9 cellular contexts compared by ENCODE assay signal in genomic region chr2:64141711-64142405, GRCh38. TPM values are rescaled to one million over a fixed set of nuclear protein-coding genes. Genes with fewer than 3 reads are reported as not detected.
DNase-seq lines count a peak whose midpoint lies in the region; ATAC-seq and TF ChIP-seq lines count a peak whose summit lies in the region.
"Had no signal": no experiment of that assay in that cellular context is flagged by ENCODE, and none has a peak within 500 bp of the region (broad histone marks: within the 10 kb centered on the region; RNA-seq: fewer than 3 reads in every experiment).

No MANE protein-coding gene starts in this region.

- ATAC-seq in HG03378 (IDR thresholded peaks at IDR 0.05; ENCODE audit: unreplicated experiment) (no peak), GM18858 (IDR thresholded peaks at IDR 0.05; ENCODE audit: unreplicated experiment) (no peak)
- ATAC-seq: esophagus mucosa had no signal

- no peak overlapping the region for H3K4ac ChIP-seq in trophoblast cell (ENCODE audit: low read depth, low read length)

- no peak overlapping the region for H3K9ac ChIP-seq in trophoblast cell (ENCODE audit: low read length)

- no TSS peak for BruUV-seq in OCI-LY7 (replicated peaks; lab: Mats Ljungman, UMichigan)

- H3K36me3 ChIP-seq in DOHH2 (ENCODE audit: control insufficient read depth, low read length) (peaks cover 90% of the 10 kb centered on the region), OCI-LY7 (ENCODE audit: insufficient read depth, low read length) (peaks cover 67% of the 10 kb centered on the region), trophoblast cell (ENCODE audit: control insufficient read depth in 1 of 2, insufficient read depth in 2 of 2, low read length in 2 of 2) (peaks cover 0 to 3% of the 10 kb centered on the region in 2 experiments)

- peaks cover 75% of the 10 kb centered on the region for H3K4me1 ChIP-seq in DOHH2 (ENCODE audit: control insufficient read depth, low read length)
- peaks cover 65% of the 10 kb centered on the region for H3K4me1 ChIP-seq in OCI-LY7 (ENCODE audit: insufficient read depth, low read length, poor library complexity, severe bottlenecking)
- peaks cover 10 to 11% of the 10 kb centered on the region in 2 experiments for H3K4me1 ChIP-seq in trophoblast cell (ENCODE audit: control insufficient read depth in 1 of 2, insufficient read depth in 2 of 2, low read length in 2 of 2)

- peaks cover 3% of the 10 kb centered on the region; the same call in 1 of the 2 replicates for H3F3A ChIP-seq in DOHH2 (ENCODE audit: control insufficient read depth, insufficient read depth)

- H3K9me2 ChIP-seq in DOHH2 (replicated peaks; ENCODE audit: control insufficient read depth, low read length) (no peaks in the 10 kb centered on the region), OCI-LY7 (ENCODE audit: insufficient read depth, low read length) (no peaks in the 10 kb centered on the region)

- no peak overlapping the region for H4K91ac ChIP-seq in trophoblast cell (ENCODE audit: low read depth, low read length)

- TF ChIP-seq CTCF in DOHH2 (IDR thresholded peaks at IDR 0.05; ENCODE audit: low read depth, low read length, poor library complexity, severe bottlenecking): no peak
- no peak for TF ChIP-seq CTCF in OCI-LY7 (conservative IDR thresholded peaks at IDR 0.05; ENCODE audit: low read length)
- no peak for TF ChIP-seq CTCF in epithelial cell of esophagus (IDR thresholded peaks at IDR 0.05; ENCODE audit: insufficient read depth, low read depth, low read length, missing control alignments)

- H2BK5ac ChIP-seq in trophoblast cell (ENCODE audit: low read depth, low read length, poor library complexity): no peak overlapping the region

- no peak overlapping the region for H2BK120ac ChIP-seq in trophoblast cell (ENCODE audit: insufficient read depth, low read length, poor library complexity)

- POLR2A ChIA-PET in OCI-LY7 (lab: Charles Lee): interaction anchor here (0.7 to 4.7 kb wide), 24 partner anchors 8 to 176 kb away, joined by 3 to 36 read pairs (median 4); no protein-coding TSS in a partner anchor

- H3K9me3 ChIP-seq in DOHH2 (ENCODE audit: control insufficient read depth, insufficient read depth, low read length) (no peaks in the 10 kb centered on the region), OCI-LY7 (ENCODE audit: low read length) (no peaks in the 10 kb centered on the region), trophoblast cell (ENCODE audit: insufficient read depth, low read depth, low read length) (no peaks in the 10 kb centered on the region)

- H3K23ac ChIP-seq in trophoblast cell (ENCODE audit: low read length): no peak overlapping the region

- intact Hi-C loops in OCI-LY7 (cut with micrococcal nuclease; ENCODE audit: unreplicated experiment) (loop anchor here (1.0 to 5.0 kb wide), 3 partner anchors 42 to 610 kb away; no protein-coding TSS in a partner anchor), posterior cingulate gyrus (cut with DNase I) (loop anchor here (5.0 kb wide), 2 partner anchors 85 to 185 kb away; no protein-coding TSS in a partner anchor)

- no peak overlapping the region for H3K14ac ChIP-seq in trophoblast cell (ENCODE audit: low read length)

- H4K8ac ChIP-seq in trophoblast cell (ENCODE audit: low read depth, low read length): no peak overlapping the region

- no CpG with 5 or more reads among the region's 2 CpGs for WGBS in trophoblast cell (ENCODE audit: extremely low coverage, insufficient coverage, insufficient read length)

- H2BK12ac ChIP-seq in trophoblast cell (ENCODE audit: low read length): no peak overlapping the region

- H2AK5ac ChIP-seq in trophoblast cell (ENCODE audit: low read length): no peak overlapping the region

- H3K27me3 ChIP-seq in DOHH2 (ENCODE audit: control insufficient read depth, low read length) (no peaks in the 10 kb centered on the region), trophoblast cell (ENCODE audit: insufficient read depth, low read length) (no peaks in the 10 kb centered on the region)

- peaks cover 6% of the 10 kb centered on the region for H3K79me1 ChIP-seq in trophoblast cell (ENCODE audit: low read length)

- H4K12ac ChIP-seq in trophoblast cell (ENCODE audit: low read depth, low read length): no peak overlapping the region

- peak; percentile 64 for DNase-seq in OCI-LY7 (ENCODE audit: low spot score)
- DNase-seq in epithelial cell of esophagus (ENCODE audit: low read depth): no peak
- no peak for DNase-seq in trophoblast cell
- DNase-seq in HuH-7.5 (ENCODE audit: low spot score): no peak
- DNase-seq in posterior cingulate gyrus: no peak

- no peak overlapping the region for H2AFZ ChIP-seq in OCI-LY7 (ENCODE audit: low read length)
- H2AFZ ChIP-seq in trophoblast cell (ENCODE audit: insufficient read depth, low read length, poor library complexity): no peak overlapping the region

- H4K20me1 ChIP-seq in DOHH2 (ENCODE audit: control insufficient read depth, insufficient read depth, low read depth, low read length): peaks cover 44% of the 10 kb centered on the region
- H4K20me1 ChIP-seq in OCI-LY7 (ENCODE audit: insufficient read depth, low read length): peaks cover 49% of the 10 kb centered on the region

- H3K4me3 ChIP-seq in DOHH2 (ENCODE audit: low read length): peak overlapping the region; percentile 96
- H3K4me3 ChIP-seq in OCI-LY7 (ENCODE audit: low read depth, low read length, poor library complexity, severe bottlenecking): peak overlapping the region; percentile 97
- H3K4me3 ChIP-seq in epithelial cell of esophagus (ENCODE audit: low read length): peak overlapping the region; percentile 91
- H3K4me3 ChIP-seq in trophoblast cell (ENCODE audit: low read depth, low read length): no peak overlapping the region

- H3K79me2 ChIP-seq in DOHH2 (ENCODE audit: control insufficient read depth, low read length) (peaks cover 98% of the 10 kb centered on the region), OCI-LY7 (ENCODE audit: insufficient read depth, low read depth, low read length) (peaks cover 79% of the 10 kb centered on the region), trophoblast cell (ENCODE audit: control insufficient read depth, insufficient read depth, low read length, poor library complexity) (peaks cover 12% of the 10 kb centered on the region)

- CTCF ChIA-PET in OCI-LY7 (lab: Charles Lee; ENCODE audit: unreplicated experiment): interaction anchor here (0.6 kb wide), 1 partner anchor 934 kb away, joined by 3 read pairs; no protein-coding TSS in a partner anchor

- peak overlapping the region; percentile 92 for H3K27ac ChIP-seq in DOHH2 (ENCODE audit: low read depth, low read length)
- peak overlapping the region; percentile 80 for H3K27ac ChIP-seq in OCI-LY7 (ENCODE audit: low read depth, low read length, poor library complexity, severe bottlenecking)
- H3K27ac ChIP-seq in trophoblast cell (ENCODE audit: low read depth, low read length): no peak overlapping the region

- H3K4me2 ChIP-seq in DOHH2 (ENCODE audit: low read length): peak overlapping the region; percentile 90
- H3K4me2 ChIP-seq in OCI-LY7 (ENCODE audit: low read length): peak overlapping the region; percentile 91
- peak overlapping the region; percentile 24 for H3K4me2 ChIP-seq in trophoblast cell (ENCODE audit: low read length)

- no peak overlapping the region for H3K18ac ChIP-seq in trophoblast cell (ENCODE audit: low read length)

RNA-seq across cellular contexts. Expression of gene PELI1, which starts 2.4 kb away (rescaled TPM):
- 108 and 110 TPM in 2 replicates for total RNA-seq in OCI-LY7 (2014; rRNA removed; shearing (Covaris generic))
- 174 and 211 TPM in 2 replicates for total RNA-seq in OCI-LY7 (2022)
- polyA plus RNA-seq in trophoblast cell (2013): 15.2 and 15.3 TPM in 2 replicates

Comparison
In these comparisons a context has a peak if more than half of its experiments do, and no peak if none do; other contexts are left out.
1. H3K4me2 ChIP-seq: peak in every context shown above with its lines; median percentile 91 in OCI-LY7; 90 in DOHH2; 24 in trophoblast cell.